ENCODE assay signal across 8 cellular contexts in the genomic region with DNA sequence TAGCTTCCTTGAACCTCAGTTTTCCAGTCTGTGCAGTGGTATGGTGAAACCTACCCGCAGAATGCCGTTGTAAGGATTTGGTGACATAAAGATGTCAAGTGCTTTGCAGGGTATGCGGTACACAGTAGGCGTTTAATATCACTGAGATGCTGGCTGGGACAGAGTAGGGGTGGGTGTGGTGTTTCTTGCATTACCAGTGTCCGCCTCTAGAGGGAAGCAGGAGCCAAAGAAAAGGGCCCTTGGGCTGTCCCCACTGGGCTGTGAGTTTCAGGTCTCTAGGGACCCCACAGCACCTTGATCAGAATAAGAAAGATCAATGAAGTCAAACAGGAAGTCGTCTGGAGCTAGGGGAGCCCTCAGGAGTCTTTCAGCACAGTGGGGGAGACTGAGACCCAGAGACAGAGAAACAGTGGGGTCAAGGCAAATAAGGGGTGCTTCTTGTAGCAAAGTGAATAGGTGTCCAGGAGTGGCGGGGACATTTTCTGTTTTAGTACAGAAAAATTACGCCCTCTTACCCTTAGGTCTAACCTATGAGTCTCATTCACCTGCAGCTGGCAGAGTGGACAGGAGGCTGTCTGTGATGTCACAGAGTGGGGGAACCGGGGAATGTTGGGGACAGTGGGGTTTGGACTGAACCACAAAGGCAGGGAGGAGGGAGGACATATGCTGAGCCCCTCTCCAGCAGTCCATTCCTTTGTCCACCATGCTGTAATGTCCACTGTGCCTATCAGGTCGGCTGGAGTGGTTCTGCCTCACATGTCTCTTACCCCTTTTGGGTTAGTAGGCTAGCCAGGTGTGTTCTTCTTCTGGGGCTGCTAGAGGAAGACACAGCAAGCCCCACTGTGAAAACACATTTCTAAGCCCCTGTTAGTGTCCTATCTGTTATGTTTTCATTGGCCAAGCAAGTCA. TPM values are rescaled to one million over a fixed set of nuclear protein-coding genes. Genes with fewer than 3 reads are reported as not detected.
DNase-seq lines count a peak whose midpoint lies in the region; ATAC-seq, FAIRE-seq and TF ChIP-seq lines count a peak whose summit lies in the region.

No MANE protein-coding gene starts in this region.

- peaks cover 17% of the 10 kb centered on the region for H3K36me3 Mint-ChIP-seq in stimulated activated memory B cell treated with anti-CD40 and anti-IgM and Interleukin-4, amounts not matched to agents 10 μg/mL and 1 μg/mL and 100 μg/mL, for 72 hours

- no peak overlapping the region for H3K4me3 ChIP-seq in mucosa of descending colon

- H3K9me3 ChIP-seq in mucosa of descending colon, result no peaks in the 10 kb centered on the region

- no peaks in the 10 kb centered on the region for H3K9me3 Mint-ChIP-seq in stimulated activated memory B cell treated with anti-CD40 and anti-IgM and Interleukin-4, amounts not matched to agents 10 μg/mL and 1 μg/mL and 100 μg/mL, for 72 hours

- peaks cover 13% of the 10 kb centered on the region for H3K4me1 Mint-ChIP-seq in stimulated activated memory B cell treated with anti-CD40 and anti-IgM and Interleukin-4, amounts not matched to agents 10 μg/mL and 1 μg/mL and 100 μg/mL, for 72 hours

- H3K27me3 Mint-ChIP-seq in stimulated activated memory B cell treated with anti-CD40 and anti-IgM and Interleukin-4, amounts not matched to agents 10 μg/mL and 1 μg/mL and 100 μg/mL, for 72 hours, result no peaks in the 10 kb centered on the region

- peak; percentile 79 for FAIRE-seq in H54 (lab: Jason Lieb, UNC)

- TF ChIP-seq CTCF in mucosa of descending colon (IDR thresholded peaks at IDR 0.05), result peak; percentile 39

- peak; percentile 88 for DNase-seq in GM03348 (ENCODE audit: low spot score)
- peak; percentile 54 for DNase-seq in H54 (ENCODE audit: insufficient read length, low spot score)
- DNase-seq in NAMALWA (ENCODE audit: low spot score), result peak; percentile 74
- peak; percentile 36 to 59 for DNase-seq in activated CD4-positive, alpha-beta T cell treated with anti-CD3 and anti-CD28 coated beads, Interleukin-2, amount 50 U/mL, for 24 hours (ENCODE audit: low read depth in 1 of 2, low spot score in 1 of 2)
- DNase-seq in ecto neural progenitor cell (ENCODE audit: low spot score), result peak; percentile 77
- peak in 2 of 3 donors; percentile 42 to 70 for DNase-seq in mucosa of descending colon
- no peak for DNase-seq in middle frontal gyrus (ENCODE audit: extremely low spot score, low spot score)

- TF ChIP-seq POLR2A in H54 (IDR thresholded peaks at IDR 0.05; ENCODE audit: low read depth, low read length), result no peak

- no peak overlapping the region for H3K4me3 Mint-ChIP-seq in stimulated activated memory B cell treated with anti-CD40 and anti-IgM and Interleukin-4, amounts not matched to agents 10 μg/mL and 1 μg/mL and 100 μg/mL, for 72 hours

- no peaks in the 10 kb centered on the region for H3K36me3 ChIP-seq in mucosa of descending colon (ENCODE audit: low read depth)

- intact Hi-C loops in mucosa of descending colon (cut with DNase I, micrococcal nuclease), result no loop called here

- no peaks in the 10 kb centered on the region for H3K4me1 ChIP-seq in mucosa of descending colon (ENCODE audit: low read depth)

- ATAC-seq in mucosa of descending colon, result peak; percentile 83
- ATAC-seq in stimulated activated memory B cell treated with anti-CD40 and anti-IgM and Interleukin-4, amounts not matched to agents 10 μg/mL and 1 μg/mL and 100 μg/mL, for 72 hours, result peak; percentile 90

- no peak overlapping the region for H3K27ac Mint-ChIP-seq in stimulated activated memory B cell treated with anti-CD40 and anti-IgM and Interleukin-4, amounts not matched to agents 10 μg/mL and 1 μg/mL and 100 μg/mL, for 72 hours

RNA-seq across cellular contexts. Expression of gene TEX53, which starts 4.7 kb away (rescaled TPM):
- not detected for total RNA-seq in mucosa of descending colon

RNA-seq across cellular contexts. Expression of gene TEX48, which starts 19.7 kb away (rescaled TPM):
- not detected for total RNA-seq in mucosa of descending colon

RNA-seq across cellular contexts. Expression of gene TMEM268, which starts 51.2 kb away (rescaled TPM):
- total RNA-seq in mucosa of descending colon, result 10 to 100 TPM in 1 of 3 donors, 1 to 10 TPM in 2; 6.6 to 16.9 (median 7.5) TPM
